ENCODE assay signal across 16 cellular contexts in genomic region chr1:36211841-36212240, GRCh38.
"Had no signal": no experiment of that assay in that cellular context is flagged by ENCODE, and none has a peak within 500 bp of the region (broad histone marks: within the 10 kb centered on the region; RNA-seq: fewer than 3 reads in every experiment).

No MANE protein-coding gene starts in this region.

- H3K79me2 ChIP-seq: parathyroid adenoma had no signal

- H3K9ac ChIP-seq: parathyroid adenoma had no signal

- DNase-seq: colonic mucosa; dermis blood vessel endothelial cell; foreskin keratinocyte; head of caudate nucleus; hippocampal formation; mesendoderm; naive thymus-derived CD4-positive, alpha-beta T cell; nephron progenitor cell; stimulated activated CD4-positive, alpha-beta T cell treated with anti-CD3 and anti-CD28 coated beads, Interleukin-2, amount 100 ng/mL, for 48 hours; stimulated activated naive CD4-positive, alpha-beta T cell treated with Interleukin-2 at 50 U/mL for 16 hours; trophoblast cell had no signal

- H3K27me3 ChIP-seq: colonic mucosa, esophagus muscularis mucosa, foreskin keratinocyte had no signal

- ATAC-seq: foreskin keratinocyte; naive thymus-derived CD4-positive, alpha-beta T cell; sciatic nerve had no signal

- H3K4me1 ChIP-seq: colonic mucosa, foreskin keratinocyte, parathyroid adenoma, prostate gland had no signal

- H3K4me3 ChIP-seq: colonic mucosa, esophagus muscularis mucosa, prostate gland, skin epidermis had no signal

- H3K9me3 ChIP-seq: colonic mucosa, esophagus muscularis mucosa, prostate gland had no signal

- H3K36me3 ChIP-seq: colonic mucosa, esophagus muscularis mucosa, prostate gland had no signal

- H2AFZ ChIP-seq: parathyroid adenoma had no signal

- H3K27ac ChIP-seq: colonic mucosa, esophagus muscularis mucosa, foreskin keratinocyte, parathyroid adenoma, prostate gland, skin epidermis had no signal
